8 cellular contexts compared by ENCODE assay signal in the genomic region with DNA sequence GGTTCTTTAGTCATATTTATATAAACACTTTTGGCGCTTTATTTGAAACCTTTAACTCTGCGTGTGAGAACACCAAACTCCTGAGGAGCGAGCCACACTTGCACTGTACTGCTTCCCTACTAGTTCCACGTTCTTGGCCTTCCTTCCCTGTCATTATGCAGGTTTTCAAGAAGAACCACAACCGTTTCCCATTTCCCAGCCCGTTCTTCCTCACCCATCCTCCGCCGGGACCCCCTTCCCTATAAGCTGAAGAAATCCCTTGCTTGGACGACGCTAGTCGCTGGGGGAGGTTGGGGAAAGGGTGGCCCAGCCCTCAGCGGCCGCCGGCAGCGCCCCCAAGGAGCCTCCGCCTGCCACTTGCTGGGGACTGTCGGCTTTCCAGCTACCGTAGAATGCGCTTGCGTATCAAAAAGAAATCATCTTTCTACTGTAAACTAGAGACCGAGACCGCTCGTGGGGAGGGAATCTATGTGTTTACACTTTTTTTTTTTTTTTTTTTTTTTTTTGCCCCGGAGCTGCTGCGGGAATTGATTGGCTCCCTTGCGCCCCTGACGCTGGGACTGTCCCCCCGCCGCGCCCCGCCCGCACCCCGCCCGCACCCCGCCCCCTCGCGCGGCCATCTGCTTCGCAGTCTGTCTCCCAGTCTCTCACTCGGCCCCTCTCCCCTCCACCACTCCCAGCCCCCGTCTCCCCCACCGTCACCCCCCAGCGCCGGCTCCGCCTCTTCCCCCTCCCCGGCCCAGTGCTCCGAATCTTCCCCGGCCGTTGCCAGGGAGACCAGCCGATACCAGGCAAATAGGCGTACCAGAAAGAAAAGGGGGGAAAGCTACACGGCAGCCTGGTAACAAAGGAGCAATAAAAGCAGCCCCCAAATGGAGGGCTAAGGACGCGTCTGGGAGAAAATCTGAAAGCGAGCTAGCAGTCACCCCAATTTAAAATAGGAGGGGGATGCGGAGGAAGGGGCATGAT. TPM values are rescaled to one million over a fixed set of nuclear protein-coding genes. Genes with fewer than 3 reads are reported as not detected.
DNase-seq lines count a peak whose midpoint lies in the region; ATAC-seq, FAIRE-seq and TF ChIP-seq lines count a peak whose summit lies in the region.

No MANE protein-coding gene starts in this region.

- CTCF ChIA-PET in activated CD4-positive, alpha-beta T cell treated with anti-CD3 and anti-CD28 coated beads for 36 hours (lab: Charles Lee): interaction anchor here (0.7 kb wide), 1 partner anchor 10 kb away, joined by 3 read pairs; no protein-coding TSS in a partner anchor

- peaks cover 13% of the 10 kb centered on the region for H3K4me1 Mint-ChIP-seq in activated CD4-positive, alpha-beta T cell treated with anti-CD3 and anti-CD28 coated beads for 36 hours

- peaks cover 36% of the 10 kb centered on the region for H3K27me3 Mint-ChIP-seq in activated CD4-positive, alpha-beta T cell treated with anti-CD3 and anti-CD28 coated beads for 36 hours

- no peaks in the 10 kb centered on the region for H3K9me3 Mint-ChIP-seq in activated CD4-positive, alpha-beta T cell treated with anti-CD3 and anti-CD28 coated beads for 36 hours (ENCODE audit: low read depth)

- DNase-seq in activated CD4-positive, alpha-beta T cell treated with anti-CD3 and anti-CD28 coated beads for 36 hours: peak; percentile 50
- DNase-seq in activated CD4-positive, alpha-beta T cell treated with anti-CD3 and anti-CD28 coated beads, Interleukin-2, amount 50 U/mL, for 4 hours: no peak
- peak; percentile 83 for DNase-seq in HTR-8/SVneo (ENCODE audit: insufficient read length, low spot score)
- DNase-seq in cardiac fibroblast (ENCODE audit: low read depth in 2 of 2): peak; percentile 70 to 85
- peak; percentile 91 for DNase-seq in sigmoid colon

- no peak for TF ChIP-seq POLR2A in sigmoid colon (IDR thresholded peaks at IDR 0.05)

- intact Hi-C loops in activated CD4-positive, alpha-beta T cell treated with anti-CD3 and anti-CD28 coated beads for 36 hours (cut with DNase I, micrococcal nuclease): loop anchor here in 1 of 2 experiments (5.0 kb wide), 1 partner anchor 223 kb away; no protein-coding TSS in a partner anchor
- intact Hi-C loops in sigmoid colon (cut with DNase I): loop anchor here (5.0 to 10.0 kb wide), 3 partner anchors 260 to 843 kb away; no protein-coding TSS in a partner anchor

- H2AFZ ChIP-seq in OCI-LY3 (ENCODE audit: low read depth, low read length): peak overlapping the region; percentile 71

- H3K9ac ChIP-seq in OCI-LY3 (ENCODE audit: low read length) (peak overlapping the region; percentile 100), iPS-20b (ENCODE audit: low read depth, low read length) (peak overlapping the region; percentile 100; the same call in 1 of the 2 replicates)

- peaks cover 6% of the 10 kb centered on the region for H4K20me1 ChIP-seq in OCI-LY3 (ENCODE audit: insufficient read depth, low read length)

- POLR2A ChIA-PET in activated CD4-positive, alpha-beta T cell treated with anti-CD3 and anti-CD28 coated beads for 36 hours (lab: Charles Lee): interaction anchor here (0.6 kb wide), 1 partner anchor 125 kb away, joined by 3 read pairs; no protein-coding TSS in a partner anchor

- peak; percentile 48 for FAIRE-seq in HTR-8/SVneo (lab: Jason Lieb, UNC)

- peak overlapping the region; percentile 80 for H3K27ac ChIP-seq in OCI-LY3 (ENCODE audit: low read length)
- no peak overlapping the region for H3K27ac ChIP-seq in iPS-20b (ENCODE audit: low read length)
- H3K27ac ChIP-seq in sigmoid colon: peak overlapping the region; percentile 89 to 99 (median 96)

- H3K4me1 ChIP-seq in OCI-LY3 (ENCODE audit: low read length) (peaks cover 12% of the 10 kb centered on the region; the same call in 1 of the 2 replicates), iPS-20b (ENCODE audit: insufficient read depth, low read length) (no peaks in the 10 kb centered on the region), sigmoid colon (peaks cover 0 to 11% (median 0%) of the 10 kb centered on the region in 4 donors)

- H3K4me2 ChIP-seq in OCI-LY3 (ENCODE audit: low read length): peak overlapping the region; percentile 85

- H3K9me3 ChIP-seq in OCI-LY3 (ENCODE audit: insufficient read depth, low read length) (no peaks in the 10 kb centered on the region), iPS-20b (ENCODE audit: insufficient read depth, low read depth, low read length) (no peaks in the 10 kb centered on the region), sigmoid colon (no peaks in the 10 kb centered on the region)

- no peak for TF ChIP-seq EP300 in sigmoid colon (IDR thresholded peaks at IDR 0.05)

- H3K36me3 ChIP-seq in OCI-LY3 (replicated peaks; ENCODE audit: low read depth, low read length) (peaks cover 15% of the 10 kb centered on the region), iPS-20b (ENCODE audit: insufficient read depth, low read depth, low read length) (no peaks in the 10 kb centered on the region; the same call in 1 of the 2 replicates), sigmoid colon (no peaks in the 10 kb centered on the region)

- peaks cover 38% of the 10 kb centered on the region for H3K79me2 ChIP-seq in OCI-LY3 (ENCODE audit: low read length)

- H3K27me3 ChIP-seq in OCI-LY3 (ENCODE audit: low read depth, low read length): no peaks in the 10 kb centered on the region
- H3K27me3 ChIP-seq in iPS-20b (ENCODE audit: insufficient read depth, low read length): peaks cover 47% of the 10 kb centered on the region
- no peaks in the 10 kb centered on the region for H3K27me3 ChIP-seq in sigmoid colon

- peak; percentile 35 for TF ChIP-seq CTCF in OCI-LY3 (IDR thresholded peaks at IDR 0.05; ENCODE audit: low read depth, low read length)
- TF ChIP-seq CTCF in cardiac fibroblast (IDR thresholded peaks at IDR 0.05; ENCODE audit: low read depth, low read length): no peak
- no peak for TF ChIP-seq CTCF in sigmoid colon (IDR thresholded peaks at IDR 0.05)

- no peak overlapping the region for H3K27ac Mint-ChIP-seq in activated CD4-positive, alpha-beta T cell treated with anti-CD3 and anti-CD28 coated beads for 36 hours

- H3K4me3 Mint-ChIP-seq in activated CD4-positive, alpha-beta T cell treated with anti-CD3 and anti-CD28 coated beads for 36 hours: peak overlapping the region; percentile 61

- no peak for ATAC-seq in activated CD4-positive, alpha-beta T cell treated with anti-CD3 and anti-CD28 coated beads for 36 hours
- ATAC-seq in GM21423 (IDR thresholded peaks at IDR 0.05; ENCODE audit: unreplicated experiment): no peak

- WGBS in sigmoid colon, 2 donors: 1 to 2% methylated on average over 56 of the region's 56 CpGs

- no peaks in the 10 kb centered on the region for H3K36me3 Mint-ChIP-seq in activated CD4-positive, alpha-beta T cell treated with anti-CD3 and anti-CD28 coated beads for 36 hours (ENCODE audit: low read depth)

- H3K4me3 ChIP-seq in OCI-LY3 (ENCODE audit: low read length): peak overlapping the region; percentile 100
- H3K4me3 ChIP-seq in cardiac fibroblast (replicated peaks in 1 of 2; ENCODE audit: low read depth in 2 of 2, low read length in 2 of 2): peak overlapping the region; percentile 49 to 77
- peak overlapping the region; percentile 96 for H3K4me3 ChIP-seq in iPS-20b (ENCODE audit: low read length)
- peak overlapping the region; percentile 50 to 79 (median 70) for H3K4me3 ChIP-seq in sigmoid colon

RNA-seq across cellular contexts. Expression of a gene that starts 2.3 kb away (rescaled TPM):
- total RNA-seq in activated CD4-positive, alpha-beta T cell treated with anti-CD3 and anti-CD28 coated beads for 36 hours: under 1 TPM; 0.27 to 0.42 TPM
- total RNA-seq in sigmoid colon: 10 to 100 TPM; 43.1 to 67.1 (median 54.0) TPM
- polyA plus RNA-seq in sigmoid colon: 10 to 100 TPM; 30.0 to 64.3 (median 42.5) TPM

Comparison
In these comparisons a context has a peak if more than half of its experiments do, and no peak if none do; other contexts are left out.
1. DNase-seq: peak in activated CD4-positive, alpha-beta T cell treated with anti-CD3 and anti-CD28 coated beads for 36 hours (single experiment), HTR-8/SVneo (single experiment), cardiac fibroblast (2 of 2) and sigmoid colon (single experiment); none in activated CD4-positive, alpha-beta T cell treated with anti-CD3 and anti-CD28 coated beads, Interleukin-2, amount 50 U/mL, for 4 hours (0 of 2).
2. RNA of a gene that starts 2.3 kb away (total RNA-seq): 43.1 to 67.1 TPM in sigmoid colon; 0.27 to 0.42 TPM in activated CD4-positive, alpha-beta T cell treated with anti-CD3 and anti-CD28 coated beads for 36 hours; every median in the first group is over 10 times any median in the second.
3. Peak in every context shown above with its lines, with median percentiles within 50 percentile points of each other: H3K4me3 ChIP-seq.